ENCODE assay signal across 21 cellular contexts in the genomic region with DNA sequence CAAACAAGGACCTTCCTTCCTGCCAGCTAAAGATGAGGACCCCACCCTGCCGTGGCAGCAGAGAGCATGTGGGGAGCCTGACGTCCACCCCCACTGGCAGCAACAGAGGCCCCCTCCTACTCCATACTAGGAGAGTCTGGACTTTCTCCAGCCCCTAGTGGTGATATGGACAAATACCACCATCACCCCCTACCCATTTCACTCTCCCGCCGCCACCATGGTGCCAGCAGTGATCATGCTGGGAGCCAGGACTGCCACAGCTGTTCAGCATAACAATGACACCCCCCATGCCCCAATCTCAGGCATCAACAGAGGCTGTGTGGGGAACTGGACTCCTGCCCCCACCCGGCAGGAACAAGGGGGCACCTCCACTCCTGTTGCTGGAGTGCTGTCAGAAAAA. TPM values are rescaled to one million over a fixed set of nuclear protein-coding genes. Genes with fewer than 3 reads are reported as not detected.
"Had no signal": no experiment of that assay in that cellular context is flagged by ENCODE, and none has a peak within 500 bp of the region (broad histone marks: within the 10 kb centered on the region; RNA-seq: fewer than 3 reads in every experiment).

No MANE protein-coding gene starts in this region.

- DNase-seq: activated CD4-positive, CD25-positive, alpha-beta regulatory T cell; activated gamma-delta T cell; activated naive CD8-positive, alpha-beta T cell treated with anti-CD3 and anti-CD28 coated beads, Interleukin-2, amount 10 ng/mL, durations not matched to agents 7 days and 5 days; activated T-cell treated with anti-CD3 and anti-CD28 coated beads, Interleukin-2, amount 50 U/mL, for 1 hour; aorta; dorsolateral prefrontal cortex; kidney; stimulated activated CD4-positive, alpha-beta T cell treated with anti-CD3 and anti-CD28 coated beads, Interleukin-4, amount 100 ng/mL, for 1 hour; stimulated activated CD8-positive, alpha-beta memory T cell treated with anti-CD3 and anti-CD28 coated beads, Interleukin-4, amount 100 ng/mL, for 48 hours; stimulated activated naive CD8-positive, alpha-beta T cell treated with anti-CD3 and anti-CD28 coated beads, Interleukin-15, Interleukin-2, amounts not matched to agents 100 U/mL and 50 U/mL, for 24 hours; T-helper 1 cell; upper lobe of left lung had no signal

- H3K79me2 ChIP-seq: parathyroid adenoma had no signal

- H3K4me3 Mint-ChIP-seq: activated naive CD8-positive, alpha-beta T cell treated with anti-CD3 and anti-CD28 coated beads, Interleukin-2, amount 10 ng/mL, durations not matched to agents 7 days and 5 days; neural crest cell had no signal

- ATAC-seq: stimulated activated naive CD8-positive, alpha-beta T cell treated with anti-CD3 and anti-CD28 coated beads, Interleukin-15, Interleukin-2, amounts not matched to agents 100 U/mL and 50 U/mL, for 24 hours had no signal

- H3K4me1 ChIP-seq: esophagus muscularis mucosa, parathyroid adenoma, suprapubic skin, upper lobe of left lung had no signal

- H3K36me3 ChIP-seq: esophagus muscularis mucosa, suprapubic skin, upper lobe of left lung had no signal

- H3K27ac Mint-ChIP-seq: activated naive CD8-positive, alpha-beta T cell treated with anti-CD3 and anti-CD28 coated beads, Interleukin-2, amount 10 ng/mL, durations not matched to agents 7 days and 5 days had no signal

- H3K27ac ChIP-seq: dorsolateral prefrontal cortex, esophagus muscularis mucosa, parathyroid adenoma, suprapubic skin, upper lobe of left lung had no signal

- H3K9ac ChIP-seq: parathyroid adenoma had no signal

- H3K4me3 ChIP-seq: dorsolateral prefrontal cortex, esophagus muscularis mucosa, suprapubic skin, upper lobe of left lung had no signal

- H3K36me3 Mint-ChIP-seq: activated naive CD8-positive, alpha-beta T cell treated with anti-CD3 and anti-CD28 coated beads, Interleukin-2, amount 10 ng/mL, durations not matched to agents 7 days and 5 days had no signal

- H2AFZ ChIP-seq: parathyroid adenoma had no signal

- H3K4me1 Mint-ChIP-seq: activated naive CD8-positive, alpha-beta T cell treated with anti-CD3 and anti-CD28 coated beads, Interleukin-2, amount 10 ng/mL, durations not matched to agents 7 days and 5 days; neural crest cell had no signal

- H3K27me3 ChIP-seq: suprapubic skin, upper lobe of left lung had no signal

RNA-seq across cellular contexts. Expression of gene SALL3, which starts 46.9 kb away (rescaled TPM):
- total RNA-seq: activated naive CD8-positive, alpha-beta T cell treated with anti-CD3 and anti-CD28 coated beads, Interleukin-2, amount 10 ng/mL, durations not matched to agents 7 days and 5 days; bronchial epithelial cell; esophagus muscularis mucosa; fibroblast of villous mesenchyme; liver; mesenteric fat pad; myocyte had no signal
